8 cellular contexts compared by ENCODE assay signal in the genomic region with DNA sequence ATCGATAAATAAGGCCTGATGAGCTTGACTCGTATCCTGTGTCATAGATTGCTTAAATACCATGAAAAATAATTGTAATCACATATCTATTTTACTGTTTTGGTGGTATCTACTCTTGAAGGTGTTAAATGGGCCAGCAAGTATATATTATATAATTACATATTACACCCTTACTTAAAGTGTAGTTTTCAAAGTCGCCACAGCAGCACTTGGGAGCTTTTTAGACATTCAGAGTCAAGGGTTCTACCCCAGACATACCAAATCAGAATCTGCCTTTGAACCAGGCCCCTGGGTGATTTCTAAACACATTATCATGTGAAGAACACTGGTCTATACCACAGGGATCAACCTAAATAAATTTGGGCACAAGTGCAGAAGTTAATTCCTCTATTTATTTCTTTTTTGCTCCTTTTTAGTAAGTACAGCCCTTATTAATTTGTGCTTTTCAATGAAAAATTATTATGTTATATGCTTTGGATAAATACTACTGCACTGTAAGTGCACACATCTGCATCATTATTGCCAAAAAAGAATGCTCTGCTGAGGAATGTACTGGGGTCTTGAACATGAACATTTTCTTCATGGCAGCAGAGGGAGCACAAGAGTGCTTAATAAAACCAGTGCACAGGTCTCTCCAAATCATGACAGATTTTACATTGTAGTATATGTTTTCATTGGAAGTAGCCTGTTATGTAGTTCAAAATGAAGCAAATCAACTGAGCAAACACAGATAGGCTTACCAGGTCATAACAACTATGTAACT. TPM values are rescaled to one million over a fixed set of nuclear protein-coding genes. Genes with fewer than 3 reads are reported as not detected.
A peak's percentile ranks its signal among the peaks of the same experiment; 100 is the strongest.
DNase-seq lines count a peak whose midpoint lies in the region; ATAC-seq, FAIRE-seq and TF ChIP-seq lines count a peak whose summit lies in the region.

No MANE protein-coding gene starts in this region.

- no peaks in the 10 kb centered on the region for H3K27me3 Mint-ChIP-seq in natural killer cell treated with Interleukin-12 subunit alpha and Interleukin-12 subunit beta and Interleukin-15 and Interleukin-18, amount 100 ng/mL, for 72 hours

- 0 out of 2 replicates have a peak overlapping the region, but pooled peaks have one; percentile 78 for H3K9ac ChIP-seq in MM.1S (ENCODE audit: low read length)
- no peak overlapping the region for H3K9ac ChIP-seq in K562 (ENCODE audit: insufficient read depth in 1 of 2, low read depth in 2 of 2, low read length in 2 of 2)

- CTCF ChIA-PET in K562 (lab: Yijun Ruan, JAX; ENCODE audit: low intra/inter-chr PET ratio), result interaction anchor here (1.0 to 1.2 kb wide), 2 partner anchors 200 to 820 kb away, joined by 3 to 4 read pairs; no protein-coding TSS in a partner anchor

- H3K9me3 ChIP-seq in DOHH2 (ENCODE audit: control insufficient read depth, insufficient read depth, low read length) (no peaks in the 10 kb centered on the region), MM.1S (replicated peaks; ENCODE audit: insufficient read depth, low read length) (no peaks in the 10 kb centered on the region), K562 (replicated peaks; ENCODE audit: control insufficient read depth, insufficient read depth, low read depth, low read length) (no peaks in the 10 kb centered on the region)

- no peak for TF ChIP-seq EP300 in K562 (IDR thresholded peaks at IDR 0.05; ENCODE audit: low read length)

- H3K4me2 ChIP-seq in DOHH2 (ENCODE audit: low read length), result no peak overlapping the region
- H3K4me2 ChIP-seq in MM.1S (ENCODE audit: low read depth, low read length), result peak overlapping the region; percentile 90; the same call in 1 of the 2 replicates
- H3K4me2 ChIP-seq in K562 (ENCODE audit: insufficient read depth, low read length), result no peak overlapping the region

- H3K4me1 ChIP-seq in DOHH2 (ENCODE audit: control insufficient read depth, low read length) (peaks cover 25% of the 10 kb centered on the region), MM.1S (ENCODE audit: low read length) (peaks cover 28% of the 10 kb centered on the region), K562 (replicated peaks in 1 of 2; ENCODE audit: control insufficient read depth in 2 of 2, insufficient read depth in 2 of 2, low read length in 2 of 2) (peaks cover 15 to 27% of the 10 kb centered on the region in 2 experiments; a peak in 4 of 5 replicates)

- no TSS peak for BruUV-seq in K562 (replicated peaks; lab: Mats Ljungman, UMichigan)

- H3K27ac ChIP-seq in DOHH2 (ENCODE audit: low read depth, low read length) (no peak overlapping the region), MM.1S (ENCODE audit: low read length) (no peak overlapping the region), K562 (ENCODE audit: extremely low read depth, low read depth, low read length) (no peak overlapping the region)

- peaks cover 8% of the 10 kb centered on the region for H3K36me3 Mint-ChIP-seq in natural killer cell treated with Interleukin-12 subunit alpha and Interleukin-12 subunit beta and Interleukin-15 and Interleukin-18, amount 100 ng/mL, for 72 hours

- H2AFZ ChIP-seq in MM.1S (ENCODE audit: low read length), result no peak overlapping the region
- no peak overlapping the region for H2AFZ ChIP-seq in K562 (ENCODE audit: low read depth, low read length)

- TF ChIP-seq CTCF in DOHH2 (IDR thresholded peaks at IDR 0.05; ENCODE audit: low read depth, low read length, poor library complexity, severe bottlenecking), result peak; percentile 47
- peak; percentile 50 for TF ChIP-seq CTCF in MM.1S (IDR thresholded peaks at IDR 0.05; ENCODE audit: low read length)
- TF ChIP-seq CTCF in K562 (IDR thresholded peaks at IDR 0.05 in 2 of 3, conservative IDR thresholded peaks at IDR 0.05 in 1 of 3; ENCODE audit: insufficient read depth in 2 of 3, low read depth in 1 of 3, low read length in 3 of 3), result peak; percentile 35 to 44 (median 38); a peak in 4 of 6 replicates
- no peak for TF ChIP-seq CTCF in omental fat pad (IDR thresholded peaks at IDR 0.05)

- H3K9me3 Mint-ChIP-seq in natural killer cell treated with Interleukin-12 subunit alpha and Interleukin-12 subunit beta and Interleukin-15 and Interleukin-18, amount 100 ng/mL, for 72 hours, result no peaks in the 10 kb centered on the region

- TF ChIP-seq POLR2A in K562 (conservative IDR thresholded peaks at IDR 0.05), result no peak

- H3K27me3 ChIP-seq in DOHH2 (ENCODE audit: control insufficient read depth, low read length) (peaks cover 4% of the 10 kb centered on the region), MM.1S (replicated peaks; ENCODE audit: insufficient read depth, low read length) (no peaks in the 10 kb centered on the region), K562 (ENCODE audit: control insufficient read depth in 2 of 2, insufficient read depth in 2 of 2, low read length in 2 of 2) (peaks cover 5 to 17% of the 10 kb centered on the region in 2 experiments; a peak in 4 of 5 replicates)

- peak overlapping the region; percentile 91 to 96 for H3K27ac Mint-ChIP-seq in natural killer cell treated with Interleukin-12 subunit alpha and Interleukin-12 subunit beta and Interleukin-15 and Interleukin-18, amount 100 ng/mL, for 72 hours

- TF ChIP-seq RAD21 in K562 (CRISPR knock-in tag; conservative IDR thresholded peaks at IDR 0.05 in 1 of 2, IDR thresholded peaks at IDR 0.05 in 1 of 2), result peak; percentile 48 to 57

- H3F3A ChIP-seq in DOHH2 (ENCODE audit: control insufficient read depth, insufficient read depth) (peaks cover 7% of the 10 kb centered on the region), MM.1S (ENCODE audit: insufficient read depth, low read length) (peaks cover 33% of the 10 kb centered on the region)

- H3K9me2 ChIP-seq in DOHH2 (replicated peaks; ENCODE audit: control insufficient read depth, low read length) (no peaks in the 10 kb centered on the region), MM.1S (replicated peaks; ENCODE audit: insufficient read depth, low read length) (no peaks in the 10 kb centered on the region)

- H4K20me1 ChIP-seq in DOHH2 (ENCODE audit: control insufficient read depth, insufficient read depth, low read depth, low read length) (no peaks in the 10 kb centered on the region), MM.1S (ENCODE audit: insufficient read depth, low read length) (no peaks in the 10 kb centered on the region), K562 (replicated peaks; ENCODE audit: control insufficient read depth, insufficient read depth, low read length) (no peaks in the 10 kb centered on the region)

- peaks cover 51 to 72% of the 10 kb centered on the region in 2 donors for H3K4me1 Mint-ChIP-seq in natural killer cell treated with Interleukin-12 subunit alpha and Interleukin-12 subunit beta and Interleukin-15 and Interleukin-18, amount 100 ng/mL, for 72 hours (ENCODE audit: low read depth in 2 of 2)

- 17% methylated on average over 3 of the region's 3 CpGs for WGBS in K562 (ENCODE audit: insufficient coverage, low coverage, missing lambda C conversion rate)

- FAIRE-seq in K562 (lab: Jason Lieb, UNC), result peak; percentile 68

- H3K36me3 ChIP-seq in DOHH2 (ENCODE audit: control insufficient read depth, low read length) (no peaks in the 10 kb centered on the region), MM.1S (replicated peaks; ENCODE audit: insufficient read depth, low read length) (no peaks in the 10 kb centered on the region), K562 (ENCODE audit: control insufficient read depth, insufficient read depth, low read length) (no peaks in the 10 kb centered on the region)

- intact Hi-C loops in K562 (cut with micrococcal nuclease), result loop anchor here (5.0 to 10.0 kb wide), 4 partner anchors 200 to 432 kb away; no protein-coding TSS in a partner anchor

- no peak for ATAC-seq in K562
- no peak for ATAC-seq in natural killer cell treated with Interleukin-12 subunit alpha and Interleukin-12 subunit beta and Interleukin-15 and Interleukin-18, amount 100 ng/mL, for 72 hours
- no peak for ATAC-seq in GM18867 (IDR thresholded peaks at IDR 0.05; ENCODE audit: unreplicated experiment)
- no peak for ATAC-seq in omental fat pad (ENCODE audit: low FRiP score)
- no peak for ATAC-seq in GM21390 (IDR thresholded peaks at IDR 0.05; ENCODE audit: unreplicated experiment)

- H3K4me3 ChIP-seq in DOHH2 (ENCODE audit: low read length), result no peak overlapping the region
- no peak overlapping the region for H3K4me3 ChIP-seq in MM.1S (ENCODE audit: low read length)
- H3K4me3 ChIP-seq in K562, result no peak overlapping the region

- H3K9me1 ChIP-seq in K562 (ENCODE audit: control insufficient read depth, insufficient read depth, low read length), result no peaks in the 10 kb centered on the region

- in situ Hi-C loops in K562 (cut with MboI), result no loop called here

- peak overlapping the region; percentile 95 for H3K4me3 Mint-ChIP-seq in natural killer cell treated with Interleukin-12 subunit alpha and Interleukin-12 subunit beta and Interleukin-15 and Interleukin-18, amount 100 ng/mL, for 72 hours

- H3K79me2 ChIP-seq in DOHH2 (ENCODE audit: control insufficient read depth, low read length) (no peaks in the 10 kb centered on the region), MM.1S (ENCODE audit: low read length) (no peaks in the 10 kb centered on the region), K562 (ENCODE audit: control insufficient read depth, insufficient read depth, low read length) (no peaks in the 10 kb centered on the region)

- DNase-seq in MM.1S (peak; percentile 31), K562 (ENCODE audit: extremely low read depth in 1 of 4, low spot score in 3 of 4) (peak in 1 of 4 experiments; percentile 26), omental fat pad (ENCODE audit: low spot score) (no peak), NCI-H1417 treated with DMSO at 0.1 percent for 48 hours (lab: John Stamatoyannopoulos, UW) (no peak)
- no peak for DNase-seq in natural killer cell treated with Interleukin-12 subunit alpha and Interleukin-12 subunit beta and Interleukin-15 and Interleukin-18, amount 100 ng/mL, for 72 hours (ENCODE audit: low spot score)

- POLR2A ChIA-PET in K562 (lab: Yijun Ruan, JAX), result interaction anchor here (1.5 kb wide), 1 partner anchor 10 kb away, joined by 6 read pairs; no protein-coding TSS in a partner anchor

RNA-seq across cellular contexts. Expression of gene ATXN1, which starts 3.1 kb away (rescaled TPM):
- total RNA-seq in K562 (2011; cell fraction: chromatin; rRNA removed; ENCODE audit: low replicate concordance), result 1.0 and 1.9 TPM in 2 replicates
- 1.3 and 1.8 TPM in 2 replicates for total RNA-seq in K562 (2011; cell fraction: nucleolus; rRNA removed)
- total RNA-seq in K562 (2011; cell fraction: nucleoplasm; rRNA removed), result 0.88 and 1.4 TPM in 2 replicates
- total RNA-seq in K562 (2014; rRNA removed) (under 0.01 and 0.41 TPM in 2 replicates), K562 (2014; rRNA removed; fragmentation: Illumina TruSeq; extraction: Trizol) (0.29 and 0.47 TPM in 2 replicates), K562 (2015; rRNA removed; fragmentation: Illumina TruSeq; extraction: Trizol) (0.80 and 0.94 TPM in 2 replicates), K562 (2021) (0.60 and 0.63 TPM in 2 replicates), omental fat pad (10 to 100 TPM; 26.4 to 46.4 (median 36.1) TPM)
- polyA plus RNA-seq in K562 (2011; rRNA removed) (0.81 and 1.6 TPM in 2 replicates), K562 (2014; fragmentation: Illumina TruSeq; extraction: Trizol) (0.37 and 0.46 TPM in 2 replicates), K562 (2014; fragmentation: Nextera tagmentation; extraction: Ambion mirVana) (1 to 10 TPM in 1 of 2 experiments, under 1 TPM in 1; 0.58 to 1.2 TPM), K562 (2014; rRNA removed) (0.15 and 1.9 TPM in 2 replicates)
- polyA plus RNA-seq in K562 (2011; cell fraction: cytosol; rRNA removed), result 1.4 and 2.0 TPM in 2 replicates
- 4.1 and 5.8 TPM in 2 replicates for polyA plus RNA-seq in K562 (2011; cell fraction: nucleus; rRNA removed)
- polyA plus RNA-seq in K562 (2012), result 1.9 and 2.3 TPM in 2 replicates
- 0.81 and 2.5 TPM in 2 replicates for polyA minus RNA-seq in K562 (2011; rRNA and poly(A)+ RNA removed)
- 1.4 and 2.0 TPM in 2 replicates for polyA minus RNA-seq in K562 (2011; cell fraction: cytosol; rRNA and poly(A)+ RNA removed)
- 1.1 TPM in 2 replicates for polyA minus RNA-seq in K562 (2011; cell fraction: nucleus; rRNA and poly(A)+ RNA removed)
- total RNA-seq in natural killer cell treated with Interleukin-12 subunit alpha and Interleukin-12 subunit beta and Interleukin-15 and Interleukin-18, amount 100 ng/mL, for 72 hours, result 100 to 1,000 TPM in 1 of 2 donors, 10 to 100 TPM in 1; 56.4 to 103 TPM

Comparison
In these comparisons a context has a peak if more than half of its experiments do, and no peak if none do; other contexts are left out.
1. CTCF ChIP-seq: peak in DOHH2 (single experiment), MM.1S (single experiment) and K562 (3 of 3); none in omental fat pad (0 of 3).
2. RNA of gene ATXN1, which starts 3.1 kb away (total RNA-seq): 56.4 to 103 TPM in natural killer cell treated with Interleukin-12 subunit alpha and Interleukin-12 subunit beta and Interleukin-15 and Interleukin-18, amount 100 ng/mL, for 72 hours and 26.4 to 46.4 TPM in omental fat pad; under 0.01 to 1.9 TPM in K562; every median in the first group is over 4 times any median in the second.